ENCODE assay signal across 2 cellular contexts in the genomic region with DNA sequence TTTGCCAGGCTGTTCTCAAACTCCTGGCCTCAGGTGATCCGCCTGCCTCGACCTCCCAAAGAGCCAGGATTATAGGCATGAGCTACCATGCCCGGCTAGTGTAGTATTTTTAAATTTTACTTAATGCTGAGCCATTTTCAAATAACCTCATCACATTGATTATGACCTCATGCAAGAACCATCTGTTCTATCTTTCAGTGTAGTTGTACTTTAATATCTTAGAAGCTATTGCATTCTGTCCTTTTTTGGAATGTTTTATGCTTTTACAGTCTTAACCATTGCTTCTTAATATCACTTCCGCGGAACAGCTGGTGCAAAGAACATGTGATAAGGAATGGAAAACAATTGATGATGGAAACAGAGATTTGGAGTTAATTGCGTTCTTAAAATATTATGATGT.
TF ChIP-seq lines count a peak whose summit lies in the region.

No MANE protein-coding gene starts in this region.

TF ChIP-seq in IMR-90, 13 proteins besides CTCF, POLR2A, EP300 and RAD21:
- TF ChIP-seq CHD1 (IDR thresholded peaks at IDR 0.05; ENCODE audit: low read depth, low read length) (no peak), MAZ (IDR thresholded peaks at IDR 0.05; ENCODE audit: borderline replicate concordance, low read depth, low read length) (no peak), BHLHE40 (IDR thresholded peaks at IDR 0.05; ENCODE audit: low read depth, low read length) (no peak), NFE2L2 (IDR thresholded peaks at IDR 0.05; ENCODE audit: low read depth, low read length) (no peak), FOS (IDR thresholded peaks at IDR 0.05; ENCODE audit: low read depth, low read length) (no peak), USF2 (IDR thresholded peaks at IDR 0.05; ENCODE audit: low read depth, low read length) (no peak), SMC3 (IDR thresholded peaks at IDR 0.05; ENCODE audit: low read depth, low read length) (no peak), MXI1 (IDR thresholded peaks at IDR 0.05; ENCODE audit: borderline replicate concordance, low read depth, low read length) (no peak), RFX5 (IDR thresholded peaks at IDR 0.05; ENCODE audit: low read depth, low read length) (no peak), CEBPB (IDR thresholded peaks at IDR 0.05; ENCODE audit: low read depth, low read length) (no peak), RCOR1 (IDR thresholded peaks at IDR 0.05; ENCODE audit: insufficient replicate concordance, low read length) (no peak), ELK1 (IDR thresholded peaks at IDR 0.05; ENCODE audit: borderline replicate concordance, low read depth, low read length) (no peak), MAFK (IDR thresholded peaks at IDR 0.05; ENCODE audit: low read depth, low read length) (no peak)
TF ChIP-seq in IMR-90: peak in this region for 0.

TF ChIP-seq in GM12878, 131 proteins besides CTCF, POLR2A, EP300 and RAD21:
- TF ChIP-seq NFYA (IDR thresholded peaks at IDR 0.05; ENCODE audit: borderline replicate concordance, low read depth, low read length) (no peak), RB1 (IDR thresholded peaks at IDR 0.05; ENCODE audit: borderline replicate concordance) (no peak), ATF7 (IDR thresholded peaks at IDR 0.05; ENCODE audit: low read depth) (0 out of 2 replicates have a peak, but pooled peaks have one; percentile 15)
